ENCODE assay signal across 22 cellular contexts in genomic region chr3:72617420-72618024, GRCh38.
"Had no signal": no experiment of that assay in that cellular context is flagged by ENCODE, and none has a peak within 500 bp of the region (broad histone marks: within the 10 kb centered on the region; RNA-seq: fewer than 3 reads in every experiment).

No MANE protein-coding gene starts in this region.

- ATAC-seq: activated naive CD8-positive, alpha-beta T cell treated with anti-CD3 and anti-CD28 coated beads, Interleukin-2, amount 50 U/mL, for 24 hours; gastroesophageal sphincter; left cardiac atrium; naive thymus-derived CD4-positive, alpha-beta T cell; right cardiac atrium; stimulated activated naive CD8-positive, alpha-beta T cell treated with anti-CD3 and anti-CD28 coated beads, Interleukin-15, Interleukin-2, amounts not matched to agents 100 U/mL and 50 U/mL, for 24 hours had no signal

- H3K36me3 Mint-ChIP-seq: mesothelial cell of epicardium had no signal

- H3K27me3 Mint-ChIP-seq: activated CD4-positive, alpha-beta memory T cell treated with anti-CD3 and anti-CD28 coated beads, Interleukin-2, amount 10 ng/mL, durations not matched to agents 7 days and 5 days; activated CD4-positive, alpha-beta T cell treated with anti-CD3 and anti-CD28 coated beads, Interleukin-2, amount 10 ng/mL, durations not matched to agents 24 days and 14 days; activated naive CD8-positive, alpha-beta T cell treated with anti-CD3 and anti-CD28 coated beads, Interleukin-2, amount 50 U/mL, for 24 hours; activated T-cell treated with anti-CD3 and anti-CD28 coated beads, Interleukin-2, amount 50 U/mL, for 24 hours; naive thymus-derived CD4-positive, alpha-beta T cell had no signal

- H3K27me3 ChIP-seq: gastroesophageal sphincter, testis had no signal

- H3K4me1 ChIP-seq: gastroesophageal sphincter, testis had no signal

- H3K27ac Mint-ChIP-seq: activated CD4-positive, alpha-beta memory T cell treated with anti-CD3 and anti-CD28 coated beads, Interleukin-2, amount 10 ng/mL, durations not matched to agents 7 days and 5 days; activated CD4-positive, alpha-beta T cell treated with anti-CD3 and anti-CD28 coated beads, Interleukin-2, amount 10 ng/mL, durations not matched to agents 24 days and 14 days; activated naive CD8-positive, alpha-beta T cell treated with anti-CD3 and anti-CD28 coated beads, Interleukin-2, amount 50 U/mL, for 24 hours; activated T-cell treated with anti-CD3 and anti-CD28 coated beads, Interleukin-2, amount 50 U/mL, for 24 hours; mesothelial cell of epicardium; naive thymus-derived CD4-positive, alpha-beta T cell had no signal

- H3K27ac ChIP-seq: gastroesophageal sphincter, testis had no signal

- H3K9me3 ChIP-seq: testis had no signal

- DNase-seq: activated CD4-positive, alpha-beta memory T cell treated with anti-CD3 and anti-CD28 coated beads, Interleukin-2, amount 10 ng/mL, durations not matched to agents 7 days and 5 days; activated CD4-positive, alpha-beta T cell treated with anti-CD3 and anti-CD28 coated beads, Interleukin-2, amount 10 ng/mL, durations not matched to agents 24 days and 14 days; activated CD4-positive, CD25-positive, alpha-beta regulatory T cell treated with anti-CD3 and anti-CD28 coated beads, Interleukin-2, amount 50 U/mL, for 72 hours; activated CD8-positive, alpha-beta memory T cell treated with anti-CD3 and anti-CD28 coated beads, Interleukin-2, amount 50 U/mL, for 48 hours; activated gamma-delta T cell treated with Interleukin-2 at 50 U/mL for 16 hours; activated naive CD4-positive, alpha-beta T cell treated with anti-CD3 and anti-CD28 coated beads, Interleukin-2, amount 50 U/mL, for 16 hours; activated naive CD8-positive, alpha-beta T cell treated with anti-CD3 and anti-CD28 coated beads, Interleukin-2, amount 50 U/mL, for 24 hours; activated T-cell treated with anti-CD3 and anti-CD28 coated beads, Interleukin-2, amount 50 U/mL, for 24 hours; amygdala; central memory CD4-positive, alpha-beta T cell; hippocampal formation; left cardiac atrium; naive thymus-derived CD4-positive, alpha-beta T cell; right cardiac atrium; stimulated activated CD4-positive, alpha-beta T cell treated with anti-CD3 and anti-CD28 coated beads, Interleukin-12 subunit alpha, Interleukin-12 subunit beta, amount 100 ng/mL, for 4 hours; stimulated activated CD4-positive, alpha-beta T cell treated with anti-CD3 and anti-CD28 coated beads, Interleukin-4, amount 100 ng/mL, for 1 hour; stimulated activated naive CD8-positive, alpha-beta T cell treated with anti-CD3 and anti-CD28 coated beads, Interleukin-15, Interleukin-2, amounts not matched to agents 100 U/mL and 50 U/mL, for 24 hours; T-helper 2 cell; testis; trophoblast cell had no signal

- H3K4me3 Mint-ChIP-seq: activated CD4-positive, alpha-beta memory T cell treated with anti-CD3 and anti-CD28 coated beads, Interleukin-2, amount 10 ng/mL, durations not matched to agents 7 days and 5 days; activated CD4-positive, alpha-beta T cell treated with anti-CD3 and anti-CD28 coated beads, Interleukin-2, amount 10 ng/mL, durations not matched to agents 24 days and 14 days; activated naive CD8-positive, alpha-beta T cell treated with anti-CD3 and anti-CD28 coated beads, Interleukin-2, amount 50 U/mL, for 24 hours; activated T-cell treated with anti-CD3 and anti-CD28 coated beads, Interleukin-2, amount 50 U/mL, for 24 hours; mesothelial cell of epicardium; naive thymus-derived CD4-positive, alpha-beta T cell had no signal
